In the genomic region with DNA sequence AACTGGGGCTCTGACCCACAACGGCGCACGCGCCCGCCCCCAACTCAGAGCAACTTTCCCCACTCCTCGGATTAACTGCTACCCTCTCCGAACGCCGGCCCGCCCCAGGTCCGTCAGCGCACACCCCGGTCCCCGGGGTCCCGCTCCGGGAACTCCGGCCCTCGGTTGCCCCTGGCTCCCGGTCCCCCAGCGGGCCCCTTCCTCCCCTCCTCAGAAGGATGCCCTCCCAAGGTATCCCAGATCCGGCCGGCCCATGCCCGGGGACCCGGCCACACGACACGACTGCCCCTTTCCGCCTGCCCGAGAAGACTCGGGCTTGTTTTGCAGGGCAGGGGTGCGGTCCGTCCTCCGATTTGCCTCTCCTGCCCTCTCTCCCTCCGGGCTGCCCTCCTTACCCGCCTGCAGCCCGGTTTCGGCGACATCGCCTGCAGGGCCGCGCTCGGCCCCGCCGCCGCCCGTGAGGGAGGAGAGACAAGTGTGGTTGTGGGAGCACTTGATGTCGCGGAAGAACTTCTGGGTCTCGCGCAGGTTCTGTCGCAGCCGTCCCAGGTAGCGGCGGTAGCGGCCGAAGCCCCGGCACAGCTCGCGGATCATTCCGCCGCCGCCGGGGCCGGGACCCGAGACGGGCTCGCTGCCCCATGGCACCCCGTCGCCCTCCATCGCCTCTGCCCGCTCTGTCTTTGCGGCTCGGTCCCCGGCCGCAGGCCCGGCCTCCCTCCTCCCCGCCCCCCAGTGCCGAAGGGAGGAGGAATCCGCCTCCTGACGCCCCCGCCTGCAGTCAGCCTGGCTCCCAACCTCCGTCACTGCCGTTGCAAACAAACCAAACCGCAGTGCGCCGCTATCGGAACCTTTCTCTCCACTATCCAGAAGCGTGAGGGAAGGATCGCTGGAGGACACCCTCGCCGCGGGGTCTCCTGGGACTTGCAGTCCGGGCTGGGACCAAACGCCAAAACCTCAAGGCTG, we compare ENCODE assay signal across 1 cellular context.
TF ChIP-seq lines count a peak whose summit lies in the region.

A gene with protein sequence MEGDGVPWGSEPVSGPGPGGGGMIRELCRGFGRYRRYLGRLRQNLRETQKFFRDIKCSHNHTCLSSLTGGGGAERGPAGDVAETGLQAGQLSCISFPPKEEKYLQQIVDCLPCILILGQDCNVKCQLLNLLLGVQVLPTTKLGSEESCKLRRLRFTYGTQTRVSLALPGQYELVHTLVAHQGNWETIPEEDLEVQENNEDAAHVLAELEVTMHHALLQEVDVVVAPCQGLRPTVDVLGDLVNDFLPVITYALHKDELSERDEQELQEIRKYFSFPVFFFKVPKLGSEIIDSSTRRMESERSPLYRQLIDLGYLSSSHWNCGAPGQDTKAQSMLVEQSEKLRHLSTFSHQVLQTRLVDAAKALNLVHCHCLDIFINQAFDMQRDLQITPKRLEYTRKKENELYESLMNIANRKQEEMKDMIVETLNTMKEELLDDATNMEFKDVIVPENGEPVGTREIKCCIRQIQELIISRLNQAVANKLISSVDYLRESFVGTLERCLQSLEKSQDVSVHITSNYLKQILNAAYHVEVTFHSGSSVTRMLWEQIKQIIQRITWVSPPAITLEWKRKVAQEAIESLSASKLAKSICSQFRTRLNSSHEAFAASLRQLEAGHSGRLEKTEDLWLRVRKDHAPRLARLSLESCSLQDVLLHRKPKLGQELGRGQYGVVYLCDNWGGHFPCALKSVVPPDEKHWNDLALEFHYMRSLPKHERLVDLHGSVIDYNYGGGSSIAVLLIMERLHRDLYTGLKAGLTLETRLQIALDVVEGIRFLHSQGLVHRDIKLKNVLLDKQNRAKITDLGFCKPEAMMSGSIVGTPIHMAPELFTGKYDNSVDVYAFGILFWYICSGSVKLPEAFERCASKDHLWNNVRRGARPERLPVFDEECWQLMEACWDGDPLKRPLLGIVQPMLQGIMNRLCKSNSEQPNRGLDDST (minus strand): TSS at position 827 of the 963 bp plus-strand sequence. CDS start 167 bp downstream, at position 660.

TF ChIP-seq in GM12878, 131 proteins besides CTCF, POLR2A, EP300 and RAD21 (continued from another document and continues in another):
- TF ChIP-seq, protein P1, sequence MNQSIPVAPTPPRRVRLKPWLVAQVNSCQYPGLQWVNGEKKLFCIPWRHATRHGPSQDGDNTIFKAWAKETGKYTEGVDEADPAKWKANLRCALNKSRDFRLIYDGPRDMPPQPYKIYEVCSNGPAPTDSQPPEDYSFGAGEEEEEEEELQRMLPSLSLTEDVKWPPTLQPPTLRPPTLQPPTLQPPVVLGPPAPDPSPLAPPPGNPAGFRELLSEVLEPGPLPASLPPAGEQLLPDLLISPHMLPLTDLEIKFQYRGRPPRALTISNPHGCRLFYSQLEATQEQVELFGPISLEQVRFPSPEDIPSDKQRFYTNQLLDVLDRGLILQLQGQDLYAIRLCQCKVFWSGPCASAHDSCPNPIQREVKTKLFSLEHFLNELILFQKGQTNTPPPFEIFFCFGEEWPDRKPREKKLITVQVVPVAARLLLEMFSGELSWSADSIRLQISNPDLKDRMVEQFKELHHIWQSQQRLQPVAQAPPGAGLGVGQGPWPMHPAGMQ (IDR thresholded peaks at IDR 0.05; ENCODE audit: borderline replicate concordance): peak; percentile 34; the same call in 1 of the 2 replicates
- TF ChIP-seq, protein P2, sequence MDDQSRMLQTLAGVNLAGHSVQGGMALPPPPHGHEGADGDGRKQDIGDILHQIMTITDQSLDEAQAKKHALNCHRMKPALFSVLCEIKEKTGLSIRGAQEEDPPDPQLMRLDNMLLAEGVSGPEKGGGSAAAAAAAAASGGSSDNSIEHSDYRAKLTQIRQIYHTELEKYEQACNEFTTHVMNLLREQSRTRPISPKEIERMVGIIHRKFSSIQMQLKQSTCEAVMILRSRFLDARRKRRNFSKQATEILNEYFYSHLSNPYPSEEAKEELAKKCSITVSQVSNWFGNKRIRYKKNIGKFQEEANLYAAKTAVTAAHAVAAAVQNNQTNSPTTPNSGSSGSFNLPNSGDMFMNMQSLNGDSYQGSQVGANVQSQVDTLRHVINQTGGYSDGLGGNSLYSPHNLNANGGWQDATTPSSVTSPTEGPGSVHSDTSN (IDR thresholded peaks at IDR 0.05; ENCODE audit: insufficient replicate concordance, low read depth, low read length): peak; percentile 53
- TF ChIP-seq SUPT20H (IDR thresholded peaks at IDR 0.05; ENCODE audit: borderline replicate concordance, control insufficient read depth, low read depth, low read length): no peak
- TF ChIP-seq CBX3 (IDR thresholded peaks at IDR 0.05; ENCODE audit: borderline replicate concordance, low read depth): no peak
- TF ChIP-seq, protein P3, sequence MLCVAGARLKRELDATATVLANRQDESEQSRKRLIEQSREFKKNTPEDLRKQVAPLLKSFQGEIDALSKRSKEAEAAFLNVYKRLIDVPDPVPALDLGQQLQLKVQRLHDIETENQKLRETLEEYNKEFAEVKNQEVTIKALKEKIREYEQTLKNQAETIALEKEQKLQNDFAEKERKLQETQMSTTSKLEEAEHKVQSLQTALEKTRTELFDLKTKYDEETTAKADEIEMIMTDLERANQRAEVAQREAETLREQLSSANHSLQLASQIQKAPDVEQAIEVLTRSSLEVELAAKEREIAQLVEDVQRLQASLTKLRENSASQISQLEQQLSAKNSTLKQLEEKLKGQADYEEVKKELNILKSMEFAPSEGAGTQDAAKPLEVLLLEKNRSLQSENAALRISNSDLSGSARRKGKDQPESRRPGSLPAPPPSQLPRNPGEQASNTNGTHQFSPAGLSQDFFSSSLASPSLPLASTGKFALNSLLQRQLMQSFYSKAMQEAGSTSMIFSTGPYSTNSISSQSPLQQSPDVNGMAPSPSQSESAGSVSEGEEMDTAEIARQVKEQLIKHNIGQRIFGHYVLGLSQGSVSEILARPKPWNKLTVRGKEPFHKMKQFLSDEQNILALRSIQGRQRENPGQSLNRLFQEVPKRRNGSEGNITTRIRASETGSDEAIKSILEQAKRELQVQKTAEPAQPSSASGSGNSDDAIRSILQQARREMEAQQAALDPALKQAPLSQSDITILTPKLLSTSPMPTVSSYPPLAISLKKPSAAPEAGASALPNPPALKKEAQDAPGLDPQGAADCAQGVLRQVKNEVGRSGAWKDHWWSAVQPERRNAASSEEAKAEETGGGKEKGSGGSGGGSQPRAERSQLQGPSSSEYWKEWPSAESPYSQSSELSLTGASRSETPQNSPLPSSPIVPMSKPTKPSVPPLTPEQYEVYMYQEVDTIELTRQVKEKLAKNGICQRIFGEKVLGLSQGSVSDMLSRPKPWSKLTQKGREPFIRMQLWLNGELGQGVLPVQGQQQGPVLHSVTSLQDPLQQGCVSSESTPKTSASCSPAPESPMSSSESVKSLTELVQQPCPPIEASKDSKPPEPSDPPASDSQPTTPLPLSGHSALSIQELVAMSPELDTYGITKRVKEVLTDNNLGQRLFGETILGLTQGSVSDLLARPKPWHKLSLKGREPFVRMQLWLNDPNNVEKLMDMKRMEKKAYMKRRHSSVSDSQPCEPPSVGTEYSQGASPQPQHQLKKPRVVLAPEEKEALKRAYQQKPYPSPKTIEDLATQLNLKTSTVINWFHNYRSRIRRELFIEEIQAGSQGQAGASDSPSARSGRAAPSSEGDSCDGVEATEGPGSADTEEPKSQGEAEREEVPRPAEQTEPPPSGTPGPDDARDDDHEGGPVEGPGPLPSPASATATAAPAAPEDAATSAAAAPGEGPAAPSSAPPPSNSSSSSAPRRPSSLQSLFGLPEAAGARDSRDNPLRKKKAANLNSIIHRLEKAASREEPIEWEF (IDR thresholded peaks at IDR 0.05; ENCODE audit: insufficient replicate concordance, low read depth, low read length): no peak
- TF ChIP-seq, protein P4, sequence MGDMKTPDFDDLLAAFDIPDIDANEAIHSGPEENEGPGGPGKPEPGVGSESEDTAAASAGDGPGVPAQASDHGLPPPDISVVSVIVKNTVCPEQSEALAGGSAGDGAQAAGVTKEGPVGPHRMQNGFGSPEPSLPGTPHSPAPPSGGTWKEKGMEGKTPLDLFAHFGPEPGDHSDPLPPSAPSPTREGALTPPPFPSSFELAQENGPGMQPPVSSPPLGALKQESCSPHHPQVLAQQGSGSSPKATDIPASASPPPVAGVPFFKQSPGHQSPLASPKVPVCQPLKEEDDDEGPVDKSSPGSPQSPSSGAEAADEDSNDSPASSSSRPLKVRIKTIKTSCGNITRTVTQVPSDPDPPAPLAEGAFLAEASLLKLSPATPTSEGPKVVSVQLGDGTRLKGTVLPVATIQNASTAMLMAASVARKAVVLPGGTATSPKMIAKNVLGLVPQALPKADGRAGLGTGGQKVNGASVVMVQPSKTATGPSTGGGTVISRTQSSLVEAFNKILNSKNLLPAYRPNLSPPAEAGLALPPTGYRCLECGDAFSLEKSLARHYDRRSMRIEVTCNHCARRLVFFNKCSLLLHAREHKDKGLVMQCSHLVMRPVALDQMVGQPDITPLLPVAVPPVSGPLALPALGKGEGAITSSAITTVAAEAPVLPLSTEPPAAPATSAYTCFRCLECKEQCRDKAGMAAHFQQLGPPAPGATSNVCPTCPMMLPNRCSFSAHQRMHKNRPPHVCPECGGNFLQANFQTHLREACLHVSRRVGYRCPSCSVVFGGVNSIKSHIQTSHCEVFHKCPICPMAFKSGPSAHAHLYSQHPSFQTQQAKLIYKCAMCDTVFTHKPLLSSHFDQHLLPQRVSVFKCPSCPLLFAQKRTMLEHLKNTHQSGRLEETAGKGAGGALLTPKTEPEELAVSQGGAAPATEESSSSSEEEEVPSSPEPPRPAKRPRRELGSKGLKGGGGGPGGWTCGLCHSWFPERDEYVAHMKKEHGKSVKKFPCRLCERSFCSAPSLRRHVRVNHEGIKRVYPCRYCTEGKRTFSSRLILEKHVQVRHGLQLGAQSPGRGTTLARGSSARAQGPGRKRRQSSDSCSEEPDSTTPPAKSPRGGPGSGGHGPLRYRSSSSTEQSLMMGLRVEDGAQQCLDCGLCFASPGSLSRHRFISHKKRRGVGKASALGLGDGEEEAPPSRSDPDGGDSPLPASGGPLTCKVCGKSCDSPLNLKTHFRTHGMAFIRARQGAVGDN (IDR thresholded peaks at IDR 0.05): peak; percentile 38
- peak; percentile 82 for TF ChIP-seq NR2F1 (conservative IDR thresholded peaks at IDR 0.05)
- peak; percentile 94 for TF ChIP-seq GABPA (IDR thresholded peaks at IDR 0.05; ENCODE audit: low read depth)
- TF ChIP-seq, protein P5, sequence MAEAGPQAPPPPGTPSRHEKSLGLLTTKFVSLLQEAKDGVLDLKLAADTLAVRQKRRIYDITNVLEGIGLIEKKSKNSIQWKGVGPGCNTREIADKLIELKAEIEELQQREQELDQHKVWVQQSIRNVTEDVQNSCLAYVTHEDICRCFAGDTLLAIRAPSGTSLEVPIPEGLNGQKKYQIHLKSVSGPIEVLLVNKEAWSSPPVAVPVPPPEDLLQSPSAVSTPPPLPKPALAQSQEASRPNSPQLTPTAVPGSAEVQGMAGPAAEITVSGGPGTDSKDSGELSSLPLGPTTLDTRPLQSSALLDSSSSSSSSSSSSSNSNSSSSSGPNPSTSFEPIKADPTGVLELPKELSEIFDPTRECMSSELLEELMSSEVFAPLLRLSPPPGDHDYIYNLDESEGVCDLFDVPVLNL (IDR thresholded peaks at IDR 0.05; ENCODE audit: low read depth, low read length): peak; percentile 54; the same call in 1 of the 2 replicates
- peak; percentile 73; the same call in 1 of the 2 replicates for TF ChIP-seq CHD1 (IDR thresholded peaks at IDR 0.05; ENCODE audit: low read depth, low read length)
- 0 out of 2 replicates have a peak, but pooled peaks have one; percentile 25 for TF ChIP-seq ZNF24 (IDR thresholded peaks at IDR 0.05)
- TF ChIP-seq, protein P6, sequence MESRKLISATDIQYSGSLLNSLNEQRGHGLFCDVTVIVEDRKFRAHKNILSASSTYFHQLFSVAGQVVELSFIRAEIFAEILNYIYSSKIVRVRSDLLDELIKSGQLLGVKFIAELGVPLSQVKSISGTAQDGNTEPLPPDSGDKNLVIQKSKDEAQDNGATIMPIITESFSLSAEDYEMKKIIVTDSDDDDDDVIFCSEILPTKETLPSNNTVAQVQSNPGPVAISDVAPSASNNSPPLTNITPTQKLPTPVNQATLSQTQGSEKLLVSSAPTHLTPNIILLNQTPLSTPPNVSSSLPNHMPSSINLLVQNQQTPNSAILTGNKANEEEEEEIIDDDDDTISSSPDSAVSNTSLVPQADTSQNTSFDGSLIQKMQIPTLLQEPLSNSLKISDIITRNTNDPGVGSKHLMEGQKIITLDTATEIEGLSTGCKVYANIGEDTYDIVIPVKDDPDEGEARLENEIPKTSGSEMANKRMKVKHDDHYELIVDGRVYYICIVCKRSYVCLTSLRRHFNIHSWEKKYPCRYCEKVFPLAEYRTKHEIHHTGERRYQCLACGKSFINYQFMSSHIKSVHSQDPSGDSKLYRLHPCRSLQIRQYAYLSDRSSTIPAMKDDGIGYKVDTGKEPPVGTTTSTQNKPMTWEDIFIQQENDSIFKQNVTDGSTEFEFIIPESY (IDR thresholded peaks at IDR 0.05): 0 out of 2 replicates have a peak, but pooled peaks have one; percentile 15
- TF ChIP-seq PML (IDR thresholded peaks at IDR 0.05; ENCODE audit: low read length): peak; percentile 82; the same call in 1 of the 2 replicates
- TF ChIP-seq SMARCA5 (IDR thresholded peaks at IDR 0.05): peak; percentile 86; the same call in 1 of the 2 replicates
- TF ChIP-seq ETV6 (conservative IDR thresholded peaks at IDR 0.05 in 1 of 2, IDR thresholded peaks at IDR 0.05 in 1 of 2; ENCODE audit: borderline replicate concordance in 1 of 2, low read depth in 1 of 2): peak in 1 of 2 experiments; percentile 77; a peak in 2 of 4 replicates
- TF ChIP-seq CHD4 (IDR thresholded peaks at IDR 0.05): no peak
- peak; percentile 75 for TF ChIP-seq TAF1 (IDR thresholded peaks at IDR 0.05; ENCODE audit: borderline replicate concordance, low read depth, low read length)
- no peak for TF ChIP-seq ASH2L (IDR thresholded peaks at IDR 0.05; ENCODE audit: borderline replicate concordance, low read depth)
- no peak; the same call in 1 of the 2 replicates for TF ChIP-seq WRNIP1 (IDR thresholded peaks at IDR 0.05; ENCODE audit: borderline replicate concordance, low read depth, low read length)
- TF ChIP-seq SRF (IDR thresholded peaks at IDR 0.05; ENCODE audit: low read depth in 2 of 2, low read length in 2 of 2): peak in 1 of 2 experiments; percentile 93; a peak in 2 of 4 replicates
- peak; percentile 84 for TF ChIP-seq ZSCAN29 (IDR thresholded peaks at IDR 0.05)
- TF ChIP-seq, protein P7, sequence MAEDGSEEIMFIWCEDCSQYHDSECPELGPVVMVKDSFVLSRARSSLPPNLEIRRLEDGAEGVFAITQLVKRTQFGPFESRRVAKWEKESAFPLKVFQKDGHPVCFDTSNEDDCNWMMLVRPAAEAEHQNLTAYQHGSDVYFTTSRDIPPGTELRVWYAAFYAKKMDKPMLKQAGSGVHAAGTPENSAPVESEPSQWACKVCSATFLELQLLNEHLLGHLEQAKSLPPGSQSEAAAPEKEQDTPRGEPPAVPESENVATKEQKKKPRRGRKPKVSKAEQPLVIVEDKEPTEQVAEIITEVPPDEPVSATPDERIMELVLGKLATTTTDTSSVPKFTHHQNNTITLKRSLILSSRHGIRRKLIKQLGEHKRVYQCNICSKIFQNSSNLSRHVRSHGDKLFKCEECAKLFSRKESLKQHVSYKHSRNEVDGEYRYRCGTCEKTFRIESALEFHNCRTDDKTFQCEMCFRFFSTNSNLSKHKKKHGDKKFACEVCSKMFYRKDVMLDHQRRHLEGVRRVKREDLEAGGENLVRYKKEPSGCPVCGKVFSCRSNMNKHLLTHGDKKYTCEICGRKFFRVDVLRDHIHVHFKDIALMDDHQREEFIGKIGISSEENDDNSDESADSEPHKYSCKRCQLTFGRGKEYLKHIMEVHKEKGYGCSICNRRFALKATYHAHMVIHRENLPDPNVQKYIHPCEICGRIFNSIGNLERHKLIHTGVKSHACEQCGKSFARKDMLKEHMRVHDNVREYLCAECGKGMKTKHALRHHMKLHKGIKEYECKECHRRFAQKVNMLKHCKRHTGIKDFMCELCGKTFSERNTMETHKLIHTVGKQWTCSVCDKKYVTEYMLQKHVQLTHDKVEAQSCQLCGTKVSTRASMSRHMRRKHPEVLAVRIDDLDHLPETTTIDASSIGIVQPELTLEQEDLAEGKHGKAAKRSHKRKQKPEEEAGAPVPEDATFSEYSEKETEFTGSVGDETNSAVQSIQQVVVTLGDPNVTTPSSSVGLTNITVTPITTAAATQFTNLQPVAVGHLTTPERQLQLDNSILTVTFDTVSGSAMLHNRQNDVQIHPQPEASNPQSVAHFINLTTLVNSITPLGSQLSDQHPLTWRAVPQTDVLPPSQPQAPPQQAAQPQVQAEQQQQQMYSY (CRISPR knock-in tag; IDR thresholded peaks at IDR 0.05): no peak
- TF ChIP-seq ZBED1 (IDR thresholded peaks at IDR 0.05; ENCODE audit: borderline replicate concordance): peak; percentile 98; the same call in 1 of the 2 replicates
